In genomic region chr5:56088431-56088949, GRCh38 we compare ENCODE assay signal across 1 cellular context.
TF ChIP-seq lines count a peak whose summit lies in the region.

No MANE protein-coding gene starts in this region.

TF ChIP-seq in IMR-90, 13 proteins besides CTCF, POLR2A, EP300 and RAD21:
- TF ChIP-seq BHLHE40 (IDR thresholded peaks at IDR 0.05; ENCODE audit: low read depth, low read length): no peak
- TF ChIP-seq ELK1 (IDR thresholded peaks at IDR 0.05; ENCODE audit: borderline replicate concordance, low read depth, low read length): no peak
- TF ChIP-seq MXI1 (IDR thresholded peaks at IDR 0.05; ENCODE audit: borderline replicate concordance, low read depth, low read length): no peak
- no peak for TF ChIP-seq MAZ (IDR thresholded peaks at IDR 0.05; ENCODE audit: borderline replicate concordance, low read depth, low read length)
- TF ChIP-seq NFE2L2 (IDR thresholded peaks at IDR 0.05; ENCODE audit: low read depth, low read length): no peak
- no peak for TF ChIP-seq CHD1 (IDR thresholded peaks at IDR 0.05; ENCODE audit: low read depth, low read length)
- TF ChIP-seq RCOR1 (IDR thresholded peaks at IDR 0.05; ENCODE audit: insufficient replicate concordance, low read length): no peak
- TF ChIP-seq RFX5 (IDR thresholded peaks at IDR 0.05; ENCODE audit: low read depth, low read length): no peak
- no peak for TF ChIP-seq FOS (IDR thresholded peaks at IDR 0.05; ENCODE audit: low read depth, low read length)
- TF ChIP-seq SMC3 (IDR thresholded peaks at IDR 0.05; ENCODE audit: low read depth, low read length): no peak
- no peak for TF ChIP-seq MAFK (IDR thresholded peaks at IDR 0.05; ENCODE audit: low read depth, low read length)
- TF ChIP-seq USF2 (IDR thresholded peaks at IDR 0.05; ENCODE audit: low read depth, low read length): no peak
- TF ChIP-seq CEBPB (IDR thresholded peaks at IDR 0.05; ENCODE audit: low read depth, low read length): no peak
